20 cellular contexts compared by ENCODE assay signal in the genomic region with DNA sequence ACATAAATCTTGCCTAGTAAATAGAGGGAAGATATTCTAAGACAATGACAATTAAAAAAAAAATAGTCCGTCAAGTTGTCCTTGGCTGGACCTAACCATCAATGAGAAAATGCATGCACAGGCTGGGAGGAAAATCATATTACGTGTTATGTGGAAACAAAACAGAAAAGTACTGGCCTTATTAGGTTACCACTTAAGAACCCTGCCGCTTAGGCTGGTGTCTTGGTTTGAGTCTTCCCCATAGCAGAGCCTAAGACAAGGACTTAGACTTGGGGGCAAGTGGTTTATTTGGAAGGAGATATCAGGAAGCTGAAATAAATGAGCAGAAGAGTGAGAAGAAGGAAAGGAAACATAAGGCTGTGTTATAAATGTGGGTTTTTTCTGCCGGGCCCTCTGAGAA.
DNase-seq lines count a peak whose midpoint lies in the region; ATAC-seq and TF ChIP-seq lines count a peak whose summit lies in the region.
"Had no signal": no experiment of that assay in that cellular context is flagged by ENCODE, and none has a peak within 500 bp of the region (broad histone marks: within the 10 kb centered on the region; RNA-seq: fewer than 3 reads in every experiment).

No MANE protein-coding gene starts in this region.

- H3K36me3 Mint-ChIP-seq in activated CD8-positive, alpha-beta T cell treated with anti-CD3 and anti-CD28 coated beads for 36 hours (ENCODE audit: low read depth), result peaks cover 16% of the 10 kb centered on the region
- no peaks in the 10 kb centered on the region for H3K36me3 Mint-ChIP-seq in activated CD8-positive, alpha-beta T cell treated with anti-CD3 and anti-CD28 coated beads, Interleukin-2, amount 10 ng/mL, durations not matched to agents 7 days and 5 days (ENCODE audit: low read depth)
- no peaks in the 10 kb centered on the region for H3K36me3 Mint-ChIP-seq in endodermal cell (ENCODE audit: low read depth)

- peak overlapping the region; percentile 89 for H3K27ac Mint-ChIP-seq in activated CD8-positive, alpha-beta T cell treated with anti-CD3 and anti-CD28 coated beads for 36 hours
- no peak overlapping the region for H3K27ac Mint-ChIP-seq in activated CD8-positive, alpha-beta T cell treated with anti-CD3 and anti-CD28 coated beads, Interleukin-2, amount 10 ng/mL, durations not matched to agents 7 days and 5 days
- H3K27ac Mint-ChIP-seq in endodermal cell, result no peak overlapping the region
- H3K27ac Mint-ChIP-seq: nephron progenitor cell had no signal

- POLR2A ChIA-PET in activated CD8-positive, alpha-beta T cell treated with anti-CD3 and anti-CD28 coated beads for 36 hours (lab: Charles Lee), result interaction anchor here (0.6 to 14.9 kb wide), 13 partner anchors 9 to 162 kb away, joined by 3 to 275 read pairs (median 5); no protein-coding TSS in a partner anchor
- POLR2A ChIA-PET in activated CD8-positive, alpha-beta T cell treated with anti-CD3 and anti-CD28 coated beads, Interleukin-2, amount 10 ng/mL, durations not matched to agents 7 days and 5 days (lab: Charles Lee), result interaction anchor here (1.2 to 2.7 kb wide), 4 partner anchors 141 to 187 kb away, joined by 3 to 9 read pairs (median 5); partner anchors contain the start of gene MRPL39

- H3K4me3 ChIP-seq in endodermal cell (ENCODE audit: low read length) (peak overlapping the region; percentile 32), esophagus squamous epithelium (no peak overlapping the region), right cardiac atrium (ENCODE audit: low read length) (no peak overlapping the region)
- H3K4me3 ChIP-seq: uterus had no signal

- H3K27ac ChIP-seq in endodermal cell (ENCODE audit: low read depth, low read length) (no peak overlapping the region), esophagus squamous epithelium (no peak overlapping the region), right cardiac atrium (ENCODE audit: low read length) (no peak overlapping the region)
- H3K27ac ChIP-seq: uterus had no signal

- H3K27me3 Mint-ChIP-seq in activated CD8-positive, alpha-beta T cell treated with anti-CD3 and anti-CD28 coated beads for 36 hours, result no peaks in the 10 kb centered on the region
- H3K27me3 Mint-ChIP-seq in activated CD8-positive, alpha-beta T cell treated with anti-CD3 and anti-CD28 coated beads, Interleukin-2, amount 10 ng/mL, durations not matched to agents 7 days and 5 days (ENCODE audit: low read depth), result no peaks in the 10 kb centered on the region
- peaks cover 7% of the 10 kb centered on the region for H3K27me3 Mint-ChIP-seq in endodermal cell (ENCODE audit: insufficient read depth)
- H3K27me3 Mint-ChIP-seq: CD4-positive, alpha-beta T cell had no signal

- TF ChIP-seq POLR2A in esophagus squamous epithelium (IDR thresholded peaks at IDR 0.05), result no peak

- TF ChIP-seq CTCF in activated CD8-positive, alpha-beta T cell treated with anti-CD3 and anti-CD28 coated beads for 36 hours (IDR thresholded peaks at IDR 0.05), result no peak
- TF ChIP-seq CTCF in endodermal cell (conservative IDR thresholded peaks at IDR 0.05) (no peak), esophagus squamous epithelium (IDR thresholded peaks at IDR 0.05) (no peak)

- H3K27me3 ChIP-seq in endodermal cell (ENCODE audit: control insufficient read depth, insufficient read depth, low read length, poor library complexity, severe bottlenecking) (no peaks in the 10 kb centered on the region), esophagus squamous epithelium (no peaks in the 10 kb centered on the region), right cardiac atrium (ENCODE audit: control insufficient read depth, insufficient read depth) (no peaks in the 10 kb centered on the region)
- H3K27me3 ChIP-seq: uterus had no signal

- peaks cover 55% of the 10 kb centered on the region for H3K4me1 Mint-ChIP-seq in activated CD8-positive, alpha-beta T cell treated with anti-CD3 and anti-CD28 coated beads for 36 hours (ENCODE audit: low read depth)
- H3K4me1 Mint-ChIP-seq in activated CD8-positive, alpha-beta T cell treated with anti-CD3 and anti-CD28 coated beads, Interleukin-2, amount 10 ng/mL, durations not matched to agents 7 days and 5 days (ENCODE audit: low read depth), result peaks cover 27% of the 10 kb centered on the region
- H3K4me1 Mint-ChIP-seq in endodermal cell, result peaks cover 10% of the 10 kb centered on the region
- H3K4me1 Mint-ChIP-seq: nephron progenitor cell had no signal

- H3K9ac ChIP-seq in endodermal cell (ENCODE audit: extremely low read depth, low read length, poor library complexity, severe bottlenecking), result no peak overlapping the region
- H3K9ac ChIP-seq: SK-N-SH had no signal

- H3K4me3 Mint-ChIP-seq in activated CD8-positive, alpha-beta T cell treated with anti-CD3 and anti-CD28 coated beads for 36 hours, result peak overlapping the region; percentile 55
- H3K4me3 Mint-ChIP-seq in activated CD8-positive, alpha-beta T cell treated with anti-CD3 and anti-CD28 coated beads, Interleukin-2, amount 10 ng/mL, durations not matched to agents 7 days and 5 days, result no peak overlapping the region
- H3K4me3 Mint-ChIP-seq in endodermal cell, result no peak overlapping the region
- H3K4me3 Mint-ChIP-seq: CD4-positive, alpha-beta T cell; nephron progenitor cell had no signal

- no peak for ATAC-seq in activated CD8-positive, alpha-beta T cell treated with anti-CD3 and anti-CD28 coated beads for 36 hours
- no peak for ATAC-seq in activated CD8-positive, alpha-beta T cell treated with anti-CD3 and anti-CD28 coated beads, Interleukin-2, amount 10 ng/mL, durations not matched to agents 7 days and 5 days
- ATAC-seq in GM19023 (IDR thresholded peaks at IDR 0.05; ENCODE audit: unreplicated experiment), result peak; percentile 6
- ATAC-seq in HG03432 (IDR thresholded peaks at IDR 0.05; ENCODE audit: unreplicated experiment), result peak; percentile 2
- ATAC-seq in right cardiac atrium, result no peak

- DNase-seq in activated CD8-positive, alpha-beta T cell treated with anti-CD3 and anti-CD28 coated beads for 36 hours, result no peak
- DNase-seq in activated CD8-positive, alpha-beta T cell treated with anti-CD3 and anti-CD28 coated beads, Interleukin-2, amount 10 ng/mL, durations not matched to agents 7 days and 5 days, result no peak
- DNase-seq in endodermal cell, result no peak
- no peak for DNase-seq in esophagus squamous epithelium (lab: John Stamatoyannopoulos, UW)
- DNase-seq in right cardiac atrium, result no peak
- DNase-seq in ecto neural progenitor cell (ENCODE audit: low spot score), result no peak
- DNase-seq: CD4-positive, alpha-beta T cell; DMS79 treated with DMSO at 0.1 percent for 48 hours; KG1; mammary epithelial cell; NCI-H1092; NCI-H2107; NCI-H748 treated with DMSO at 0.1 percent for 48 hours; nephron progenitor cell; SK-N-SH; stimulated activated CD4-positive, alpha-beta T cell treated with anti-CD3 and anti-CD28 coated beads, Interleukin-12 subunit alpha, Interleukin-12 subunit beta, amount 100 ng/mL, for 4 hours; stimulated activated naive CD4-positive, alpha-beta T cell treated with Interleukin-2 at 50 U/mL for 16 hours; uterus had no signal

- CTCF ChIA-PET in activated CD8-positive, alpha-beta T cell treated with anti-CD3 and anti-CD28 coated beads for 36 hours (lab: Charles Lee), result interaction anchor here (0.6 to 3.3 kb wide), 24 partner anchors 8 to 187 kb away, joined by 3 to 20 read pairs (median 4); partner anchors contain the start of gene MRPL39
- CTCF ChIA-PET in activated CD8-positive, alpha-beta T cell treated with anti-CD3 and anti-CD28 coated beads, Interleukin-2, amount 10 ng/mL, durations not matched to agents 7 days and 5 days (lab: Charles Lee), result interaction anchor here (0.7 to 5.0 kb wide), 27 partner anchors 8 to 287 kb away, joined by 3 to 40 read pairs (median 5); no protein-coding TSS in a partner anchor

- WGBS in endodermal cell (ENCODE audit: insufficient coverage in 1 of 2, insufficient read length in 1 of 2), 2 experiments, result 84 to 97% methylated on average over 3 to 4 of the region's 4 CpGs
- 69 to 82% methylated on average over 4 of the region's 4 CpGs for WGBS in esophagus squamous epithelium, 2 donors
- WGBS in right cardiac atrium, result 92% methylated on average over 4 of the region's 4 CpGs

- intact Hi-C loops in activated CD8-positive, alpha-beta T cell treated with anti-CD3 and anti-CD28 coated beads for 36 hours (cut with micrococcal nuclease), result loop anchor here (2.0 to 5.0 kb wide), 3 partner anchors 36 to 288 kb away; no protein-coding TSS in a partner anchor
- intact Hi-C loops in esophagus squamous epithelium (cut with DNase I), result no loop called here
- intact Hi-C loops in right cardiac atrium (cut with DNase I), result loop anchor here in 1 of 4 donors (5.0 kb wide), 1 partner anchor 141 kb away; no protein-coding TSS in a partner anchor

- H3K9me3 ChIP-seq in endodermal cell (ENCODE audit: control insufficient read depth, low read length) (no peaks in the 10 kb centered on the region), esophagus squamous epithelium (no peaks in the 10 kb centered on the region), right cardiac atrium (ENCODE audit: control insufficient read depth, low read length) (no peaks in the 10 kb centered on the region)
- H3K9me3 ChIP-seq: SK-N-SH, uterus had no signal

- H3K4me1 ChIP-seq in endodermal cell (ENCODE audit: control insufficient read depth, insufficient read depth, low read length), result no peaks in the 10 kb centered on the region
- no peaks in the 10 kb centered on the region for H3K4me1 ChIP-seq in esophagus squamous epithelium
- H3K4me1 ChIP-seq in right cardiac atrium (ENCODE audit: control insufficient read depth, insufficient read depth, low read length), result no peaks in the 10 kb centered on the region
- H3K4me1 ChIP-seq: uterus had no signal

- H3K9me3 Mint-ChIP-seq in activated CD8-positive, alpha-beta T cell treated with anti-CD3 and anti-CD28 coated beads for 36 hours, result peaks cover under 1% of the 10 kb centered on the region
- H3K9me3 Mint-ChIP-seq in activated CD8-positive, alpha-beta T cell treated with anti-CD3 and anti-CD28 coated beads, Interleukin-2, amount 10 ng/mL, durations not matched to agents 7 days and 5 days (ENCODE audit: insufficient read depth), result no peaks in the 10 kb centered on the region
- no peaks in the 10 kb centered on the region for H3K9me3 Mint-ChIP-seq in endodermal cell
- H3K9me3 Mint-ChIP-seq: CD4-positive, alpha-beta T cell; nephron progenitor cell had no signal

- H3K36me3 ChIP-seq in endodermal cell (ENCODE audit: control insufficient read depth, insufficient read depth, low read length) (no peaks in the 10 kb centered on the region), esophagus squamous epithelium (no peaks in the 10 kb centered on the region)
- H3K36me3 ChIP-seq: uterus had no signal

Comparison
In these comparisons a context has a peak if more than half of its experiments do, and no peak if none do; other contexts are left out.
1. ATAC-seq: peak in GM19023 (single experiment) and HG03432 (single experiment); none in activated CD8-positive, alpha-beta T cell treated with anti-CD3 and anti-CD28 coated beads for 36 hours (single experiment), activated CD8-positive, alpha-beta T cell treated with anti-CD3 and anti-CD28 coated beads, Interleukin-2, amount 10 ng/mL, durations not matched to agents 7 days and 5 days (single experiment) and right cardiac atrium (0 of 2).